In the genomic region with DNA sequence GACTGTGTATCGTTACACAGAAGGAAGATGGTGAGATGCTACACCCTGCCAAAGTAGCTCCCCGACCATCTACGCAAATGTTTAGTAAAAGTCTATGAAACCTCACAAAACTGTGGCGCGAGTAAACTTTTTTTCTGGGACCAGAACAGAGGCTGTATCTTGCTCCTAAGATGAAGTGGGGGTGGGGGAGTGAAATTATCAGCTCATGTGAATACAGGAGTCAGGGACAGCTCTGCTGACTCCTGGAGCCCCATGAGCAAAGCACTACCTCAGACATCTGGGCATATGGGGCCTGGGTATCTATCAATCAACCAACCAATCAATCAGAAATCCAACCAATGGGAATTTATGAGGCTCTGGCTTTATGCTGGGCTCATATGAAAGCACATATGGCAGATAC, we compare ENCODE assay signal across 14 cellular contexts.
DNase-seq lines count a peak whose midpoint lies in the region; ATAC-seq and TF ChIP-seq lines count a peak whose summit lies in the region.
"Had no signal": no experiment of that assay in that cellular context is flagged by ENCODE, and none has a peak within 500 bp of the region (broad histone marks: within the 10 kb centered on the region; RNA-seq: fewer than 3 reads in every experiment).

No MANE protein-coding gene starts in this region.

- no peaks in the 10 kb centered on the region for H3K79me2 ChIP-seq in GM23338 (replicated peaks; ENCODE audit: insufficient read depth)
- peaks cover 6% of the 10 kb centered on the region for H3K79me2 ChIP-seq in trophoblast cell (ENCODE audit: control insufficient read depth, insufficient read depth, low read length, poor library complexity)
- no peaks in the 10 kb centered on the region for H3K79me2 ChIP-seq in neural progenitor cell (ENCODE audit: low read depth)

- no peaks in the 10 kb centered on the region for H4K20me1 ChIP-seq in GM23338 (replicated peaks; ENCODE audit: insufficient read depth)
- H4K20me1 ChIP-seq in neural progenitor cell (ENCODE audit: low read depth), result no peaks in the 10 kb centered on the region
- H4K20me1 ChIP-seq: BLaER1 treated with 17β-estradiol and CSF1 and Interleukin-3, amounts not matched to agents 10 nM and 100 nM had no signal

- H3K4ac ChIP-seq in trophoblast cell (ENCODE audit: low read depth, low read length), result no peak overlapping the region

- H2AFZ ChIP-seq in GM23338 (peak overlapping the region; percentile 84; the same call in 1 of the 2 replicates), trophoblast cell (ENCODE audit: insufficient read depth, low read length, poor library complexity) (no peak overlapping the region), neural progenitor cell (replicated peaks) (no peak overlapping the region)

- no CpG with 5 or more reads among the region's 5 CpGs for WGBS in trophoblast cell (ENCODE audit: extremely low coverage, insufficient coverage, insufficient read length)

- H3K27ac ChIP-seq in GM23338 (ENCODE audit: low read depth) (no peak overlapping the region), caudate nucleus (ENCODE audit: low read depth, low read length) (peak overlapping the region; percentile 38), layer of hippocampus (ENCODE audit: low read depth, low read length) (peak overlapping the region; percentile 19), trophoblast cell (ENCODE audit: low read depth, low read length) (no peak overlapping the region), neural progenitor cell (no peak overlapping the region)
- H3K27ac ChIP-seq: BLaER1 treated with 17β-estradiol and CSF1 and Interleukin-3, amounts not matched to agents 10 nM and 100 nM; HL-60 had no signal

- H3K36me3 ChIP-seq in GM23338 (ENCODE audit: insufficient read depth), result no peaks in the 10 kb centered on the region
- no peaks in the 10 kb centered on the region for H3K36me3 ChIP-seq in trophoblast cell (ENCODE audit: control insufficient read depth in 1 of 2, insufficient read depth in 2 of 2, low read length in 2 of 2)
- H3K36me3 ChIP-seq in neural progenitor cell, result no peaks in the 10 kb centered on the region
- H3K36me3 ChIP-seq: BLaER1 treated with 17β-estradiol and CSF1 and Interleukin-3, amounts not matched to agents 10 nM and 100 nM had no signal

- H3K14ac ChIP-seq in trophoblast cell (ENCODE audit: low read length), result no peak overlapping the region

- H3K18ac ChIP-seq in trophoblast cell (ENCODE audit: low read length), result no peak overlapping the region

- no peak for TF ChIP-seq CTCF in GM23338 (conservative IDR thresholded peaks at IDR 0.05; ENCODE audit: low read depth in 2 of 2)
- TF ChIP-seq CTCF in neural progenitor cell (IDR thresholded peaks at IDR 0.05), result no peak

- H3K27me3 Mint-ChIP-seq in GM23338 (ENCODE audit: insufficient read depth, low read depth, poor library complexity) (peaks cover 2% of the 10 kb centered on the region), neural progenitor cell (ENCODE audit: insufficient read depth, low read depth) (peaks cover 11% of the 10 kb centered on the region)

- intact Hi-C loops in left colon (cut with DNase I, micrococcal nuclease), result no loop called here

- H3K9me3 ChIP-seq in trophoblast cell (ENCODE audit: insufficient read depth, low read depth, low read length), result no peaks in the 10 kb centered on the region
- H3K9me3 ChIP-seq in neural progenitor cell (ENCODE audit: low read depth), result no peaks in the 10 kb centered on the region

- peaks cover 39% of the 10 kb centered on the region for H3K79me1 ChIP-seq in trophoblast cell (ENCODE audit: low read length)

- H2BK120ac ChIP-seq in trophoblast cell (ENCODE audit: insufficient read depth, low read length, poor library complexity), result peak overlapping the region; percentile 33

- peak overlapping the region; percentile 69 for H4K91ac ChIP-seq in trophoblast cell (ENCODE audit: low read depth, low read length)

- no peaks in the 10 kb centered on the region for H3K4me1 ChIP-seq in GM23338 (ENCODE audit: insufficient read depth)
- H3K4me1 ChIP-seq in trophoblast cell (ENCODE audit: control insufficient read depth in 1 of 2, insufficient read depth in 2 of 2, low read length in 2 of 2), result peaks cover 20 to 24% of the 10 kb centered on the region in 2 experiments
- H3K4me1 ChIP-seq in neural progenitor cell, result peaks cover 5% of the 10 kb centered on the region

- H3K4me3 ChIP-seq in GM23338 (no peak overlapping the region), trophoblast cell (ENCODE audit: low read depth, low read length) (no peak overlapping the region), neural progenitor cell (no peak overlapping the region)
- H3K4me3 ChIP-seq: BLaER1 treated with 17β-estradiol and CSF1 and Interleukin-3, amounts not matched to agents 10 nM and 100 nM had no signal

- H4K12ac ChIP-seq in trophoblast cell (ENCODE audit: low read depth, low read length), result no peak overlapping the region

- H3K4me2 ChIP-seq in GM23338, result no peak overlapping the region
- no peak overlapping the region for H3K4me2 ChIP-seq in trophoblast cell (ENCODE audit: low read length)
- no peak overlapping the region for H3K4me2 ChIP-seq in neural progenitor cell
- H3K4me2 ChIP-seq: BLaER1 treated with 17β-estradiol and CSF1 and Interleukin-3, amounts not matched to agents 10 nM and 100 nM had no signal

- H3K4me3 Mint-ChIP-seq in GM23338 (no peak overlapping the region), neural progenitor cell (no peak overlapping the region)
- H3K4me3 Mint-ChIP-seq: CD4-positive, CD25-positive, alpha-beta regulatory T cell had no signal

- H2BK5ac ChIP-seq in trophoblast cell (ENCODE audit: low read depth, low read length, poor library complexity), result no peak overlapping the region

- no peak for DNase-seq in GM23338 (ENCODE audit: low spot score)
- no peak for DNase-seq in caudate nucleus (lab: John Stamatoyannopoulos, UW)
- DNase-seq in trophoblast cell, result no peak
- no peak for DNase-seq in GM19238 (ENCODE audit: insufficient read length, low spot score)
- no peak for DNase-seq in neural progenitor cell (ENCODE audit: low spot score)
- DNase-seq in left colon, result no peak
- no peak for DNase-seq in pons (ENCODE audit: low spot score)
- DNase-seq: ACHN; CD4-positive, CD25-positive, alpha-beta regulatory T cell; DMS79 treated with DMSO at 0.1 percent for 48 hours; EL had no signal

- no peaks in the 10 kb centered on the region for H3K9me3 Mint-ChIP-seq in GM23338
- H3K9me3 Mint-ChIP-seq in neural progenitor cell, result peaks cover 3% of the 10 kb centered on the region

- peak overlapping the region; percentile 16 for H2BK12ac ChIP-seq in trophoblast cell (ENCODE audit: low read length)

- H3K27ac Mint-ChIP-seq in GM23338, result no peak overlapping the region
- H3K27ac Mint-ChIP-seq in neural progenitor cell, result no peak overlapping the region
- H3K27ac Mint-ChIP-seq: CD4-positive, CD25-positive, alpha-beta regulatory T cell had no signal

- H3F3A ChIP-seq in GM23338 (replicated peaks; ENCODE audit: low read depth), result no peaks in the 10 kb centered on the region
- H3F3A ChIP-seq in neural progenitor cell (ENCODE audit: low read depth), result no peaks in the 10 kb centered on the region

- peaks cover 18% of the 10 kb centered on the region; the same call in 1 of the 2 replicates for H3K9me2 ChIP-seq in GM23338 (ENCODE audit: insufficient read depth)

- no peak overlapping the region for H3K23ac ChIP-seq in trophoblast cell (ENCODE audit: low read length)

- no peak for ATAC-seq in GM23338
- ATAC-seq in left colon, result no peak

- no peak overlapping the region for H4K8ac ChIP-seq in trophoblast cell (ENCODE audit: low read depth, low read length)

- no peak overlapping the region for H2AK5ac ChIP-seq in trophoblast cell (ENCODE audit: low read length)

- no peaks in the 10 kb centered on the region for H3K27me3 ChIP-seq in GM23338 (ENCODE audit: insufficient read depth)
- H3K27me3 ChIP-seq in layer of hippocampus (ENCODE audit: control insufficient read depth, insufficient read depth, low read length), result no peaks in the 10 kb centered on the region
- no peaks in the 10 kb centered on the region for H3K27me3 ChIP-seq in trophoblast cell (ENCODE audit: insufficient read depth, low read length)
- no peaks in the 10 kb centered on the region for H3K27me3 ChIP-seq in neural progenitor cell
- H3K27me3 ChIP-seq: BLaER1 treated with 17β-estradiol and CSF1 and Interleukin-3, amounts not matched to agents 10 nM and 100 nM had no signal

- H3K36me3 Mint-ChIP-seq in GM23338 (ENCODE audit: low read depth) (no peaks in the 10 kb centered on the region), neural progenitor cell (no peaks in the 10 kb centered on the region)
- H3K36me3 Mint-ChIP-seq: CD4-positive, CD25-positive, alpha-beta regulatory T cell had no signal

- H3K9ac ChIP-seq in trophoblast cell (ENCODE audit: low read length) (no peak overlapping the region), neural progenitor cell (no peak overlapping the region)
- H3K9ac ChIP-seq: BLaER1 treated with 17β-estradiol and CSF1 and Interleukin-3, amounts not matched to agents 10 nM and 100 nM had no signal

- H3K4me1 Mint-ChIP-seq in GM23338, result peaks cover 29% of the 10 kb centered on the region
- H3K4me1 Mint-ChIP-seq in neural progenitor cell, result peaks cover 14% of the 10 kb centered on the region
- H3K4me1 Mint-ChIP-seq: CD4-positive, CD25-positive, alpha-beta regulatory T cell had no signal

TF ChIP-seq in GM23338, 12 proteins besides CTCF, POLR2A, EP300 and RAD21 (continues in another document):
- no peak for TF ChIP-seq POLR2AphosphoS5 (IDR thresholded peaks at IDR 0.05; ENCODE audit: low read depth)
- no peak for TF ChIP-seq ZNF114 (CRISPR knock-in tag; IDR thresholded peaks at IDR 0.05)
- TF ChIP-seq EZH2phosphoT487 (IDR thresholded peaks at IDR 0.05; ENCODE audit: unreplicated experiment), result no peak
- TF ChIP-seq JUNB (IDR thresholded peaks at IDR 0.05; ENCODE audit: unreplicated experiment), result no peak
- TF ChIP-seq, protein P1, sequence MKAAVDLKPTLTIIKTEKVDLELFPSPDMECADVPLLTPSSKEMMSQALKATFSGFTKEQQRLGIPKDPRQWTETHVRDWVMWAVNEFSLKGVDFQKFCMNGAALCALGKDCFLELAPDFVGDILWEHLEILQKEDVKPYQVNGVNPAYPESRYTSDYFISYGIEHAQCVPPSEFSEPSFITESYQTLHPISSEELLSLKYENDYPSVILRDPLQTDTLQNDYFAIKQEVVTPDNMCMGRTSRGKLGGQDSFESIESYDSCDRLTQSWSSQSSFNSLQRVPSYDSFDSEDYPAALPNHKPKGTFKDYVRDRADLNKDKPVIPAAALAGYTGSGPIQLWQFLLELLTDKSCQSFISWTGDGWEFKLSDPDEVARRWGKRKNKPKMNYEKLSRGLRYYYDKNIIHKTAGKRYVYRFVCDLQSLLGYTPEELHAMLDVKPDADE (IDR thresholded peaks at IDR 0.05), result no peak
- no peak for TF ChIP-seq NANOG (IDR thresholded peaks at IDR 0.05; ENCODE audit: borderline replicate concordance)

Comparison
In these comparisons a context has a peak if more than half of its experiments do, and no peak if none do; other contexts are left out.
1. H3K27ac ChIP-seq: peak in caudate nucleus (single experiment) and layer of hippocampus (single experiment); none in GM23338 (single experiment), trophoblast cell (single experiment) and neural progenitor cell (single experiment).